8 cellular contexts compared by ENCODE assay signal in the genomic region with DNA sequence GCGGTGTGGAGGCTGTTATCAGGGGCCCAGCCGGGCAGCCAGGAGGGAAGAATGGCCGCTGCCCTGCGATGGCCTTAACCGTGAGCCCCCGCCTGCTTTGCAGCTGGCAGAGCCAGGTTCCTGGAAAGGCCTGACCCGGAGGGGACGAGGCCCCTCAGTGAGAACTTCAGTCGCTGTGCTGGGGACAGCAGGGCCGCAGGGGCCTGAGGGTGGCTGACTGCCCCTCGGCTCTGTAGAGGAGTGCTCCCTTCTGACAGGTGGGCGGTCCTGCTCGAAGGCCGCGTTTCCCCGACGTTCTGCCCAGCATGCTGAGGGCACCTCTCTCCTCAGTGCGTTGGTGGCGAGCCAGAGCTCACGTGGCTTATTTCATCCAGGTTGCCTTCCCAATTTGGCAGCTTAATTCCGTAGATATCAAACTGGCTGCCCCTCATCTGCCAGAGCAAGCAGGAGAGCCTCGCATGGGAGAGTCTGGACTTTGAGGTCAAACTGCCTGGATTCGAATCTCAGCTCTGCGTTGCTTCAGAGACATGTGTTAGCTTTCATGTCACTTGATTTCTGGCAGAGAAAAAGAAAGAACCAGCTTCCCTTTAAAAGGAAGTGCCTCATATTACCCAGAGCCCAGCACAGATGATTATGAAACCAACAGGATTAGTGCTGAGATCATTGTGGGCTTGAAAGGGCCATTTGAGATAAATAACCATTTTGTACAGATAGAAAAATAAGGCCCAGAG.
DNase-seq lines count a peak whose midpoint lies in the region; ATAC-seq and TF ChIP-seq lines count a peak whose summit lies in the region.

No MANE protein-coding gene starts in this region.

- intact Hi-C loops in mucosa of descending colon (cut with DNase I, micrococcal nuclease), result no loop called here

- H3K4me1 Mint-ChIP-seq in activated CD8-positive, alpha-beta memory T cell treated with anti-CD3 and anti-CD28 coated beads, Interleukin-2, amount 10 ng/mL, durations not matched to agents 7 days and 5 days, result no peaks in the 10 kb centered on the region

- H3K4me3 Mint-ChIP-seq in activated CD8-positive, alpha-beta memory T cell treated with anti-CD3 and anti-CD28 coated beads, Interleukin-2, amount 10 ng/mL, durations not matched to agents 7 days and 5 days, result no peak overlapping the region

- no peak for TF ChIP-seq CTCF in mucosa of descending colon (IDR thresholded peaks at IDR 0.05)

- peak overlapping the region; percentile 31 for H3K27ac Mint-ChIP-seq in activated CD8-positive, alpha-beta memory T cell treated with anti-CD3 and anti-CD28 coated beads, Interleukin-2, amount 10 ng/mL, durations not matched to agents 7 days and 5 days

- H3K4me3 ChIP-seq in mucosa of descending colon, result no peak overlapping the region

- DNase-seq in activated CD8-positive, alpha-beta memory T cell treated with anti-CD3 and anti-CD28 coated beads, Interleukin-2, amount 10 ng/mL, durations not matched to agents 7 days and 5 days, result peak; percentile 29
- DNase-seq in activated CD8-positive, alpha-beta memory T cell treated with anti-CD3 and anti-CD28 coated beads, Interleukin-2, amount 50 U/mL, for 4 hours, result no peak
- DNase-seq in mucosa of descending colon, result no peak
- peak; percentile 40 for DNase-seq in ureter (ENCODE audit: low spot score)
- DNase-seq in superior temporal gyrus (ENCODE audit: extremely low spot score), result no peak

- H3K4me1 ChIP-seq in mucosa of descending colon (ENCODE audit: low read depth), result no peaks in the 10 kb centered on the region

- ATAC-seq in activated CD8-positive, alpha-beta memory T cell treated with anti-CD3 and anti-CD28 coated beads, Interleukin-2, amount 10 ng/mL, durations not matched to agents 7 days and 5 days, result no peak
- ATAC-seq in mucosa of descending colon (peak; percentile 49), GM18868 (IDR thresholded peaks at IDR 0.05; ENCODE audit: unreplicated experiment) (no peak), HG02642 (IDR thresholded peaks at IDR 0.05; ENCODE audit: poor library complexity, unreplicated experiment) (no peak)

- H3K9me3 Mint-ChIP-seq in activated CD8-positive, alpha-beta memory T cell treated with anti-CD3 and anti-CD28 coated beads, Interleukin-2, amount 10 ng/mL, durations not matched to agents 7 days and 5 days (ENCODE audit: low read depth), result no peaks in the 10 kb centered on the region

- peak overlapping the region; percentile 97 for H3K27ac ChIP-seq in cingulate gyrus (ENCODE audit: low read depth, low read length)

- H3K27me3 Mint-ChIP-seq in activated CD8-positive, alpha-beta memory T cell treated with anti-CD3 and anti-CD28 coated beads, Interleukin-2, amount 10 ng/mL, durations not matched to agents 7 days and 5 days, result no peaks in the 10 kb centered on the region

- H3K36me3 Mint-ChIP-seq in activated CD8-positive, alpha-beta memory T cell treated with anti-CD3 and anti-CD28 coated beads, Interleukin-2, amount 10 ng/mL, durations not matched to agents 7 days and 5 days, result peaks cover 5% of the 10 kb centered on the region

- no peaks in the 10 kb centered on the region for H3K9me3 ChIP-seq in mucosa of descending colon

- CTCF ChIA-PET in activated CD8-positive, alpha-beta memory T cell treated with anti-CD3 and anti-CD28 coated beads, Interleukin-2, amount 10 ng/mL, durations not matched to agents 7 days and 5 days (lab: Charles Lee), result interaction anchor here (1.5 kb wide), 1 partner anchor 13 kb away, joined by 4 read pairs; no protein-coding TSS in a partner anchor

- H3K36me3 ChIP-seq in mucosa of descending colon (ENCODE audit: low read depth), result no peaks in the 10 kb centered on the region

Comparison
In these comparisons a context has a peak if more than half of its experiments do, and no peak if none do; other contexts are left out.
1. DNase-seq: peak in activated CD8-positive, alpha-beta memory T cell treated with anti-CD3 and anti-CD28 coated beads, Interleukin-2, amount 10 ng/mL, durations not matched to agents 7 days and 5 days (single experiment) and ureter (single experiment); none in activated CD8-positive, alpha-beta memory T cell treated with anti-CD3 and anti-CD28 coated beads, Interleukin-2, amount 50 U/mL, for 4 hours (single experiment), mucosa of descending colon (0 of 3) and superior temporal gyrus (single experiment).